ENCODE assay signal across 8 cellular contexts in genomic region chr10:97400665-97401454, GRCh38. TPM values are rescaled to one million over a fixed set of nuclear protein-coding genes. Genes with fewer than 3 reads are reported as not detected.
A peak's percentile ranks its signal among the peaks of the same experiment; 100 is the strongest.
DNase-seq lines count a peak whose midpoint lies in the region; ATAC-seq and TF ChIP-seq lines count a peak whose summit lies in the region.

TSS of gene RRP12 (minus strand) at chr10:97401340. CDS start at chr10:97401231, 109 bp downstream.

- CTCF ChIA-PET in CD4-positive, alpha-beta memory T cell (lab: Charles Lee; ENCODE audit: partially characterized antibody) = interaction anchor here (0.7 to 4.9 kb wide), 15 partner anchors 8 to 286 kb away, joined by 3 to 40 read pairs (median 4); partner anchors contain the start of genes AVPI1 and FRAT1
- CTCF ChIA-PET in activated CD4-positive, alpha-beta T cell treated with anti-CD3 and anti-CD28 coated beads, Interleukin-2, amount 10 ng/mL, durations not matched to agents 7 days and 5 days (lab: Charles Lee) = interaction anchor here (0.6 to 2.0 kb wide), 12 partner anchors 9 to 82 kb away, joined by 3 to 10 read pairs (median 4); partner anchors contain the start of gene FRAT1

- H3K27me3 ChIP-seq in CD4-positive, alpha-beta memory T cell (ENCODE audit: insufficient read depth, low read length) = no peaks in the 10 kb centered on the region
- H3K27me3 ChIP-seq in left lung = no peaks in the 10 kb centered on the region

- H3K4me3 Mint-ChIP-seq in CD4-positive, alpha-beta memory T cell = peak within 1 kb of the TSS; percentile 95 to 99 (median 96)
- peak within 1 kb of the TSS; percentile 93 for H3K4me3 Mint-ChIP-seq in activated CD4-positive, alpha-beta T cell treated with anti-CD3 and anti-CD28 coated beads, Interleukin-2, amount 10 ng/mL, durations not matched to agents 7 days and 5 days

- no peaks in the 10 kb centered on the region for H3K36me3 ChIP-seq in CD4-positive, alpha-beta memory T cell (ENCODE audit: insufficient read depth, low read length)
- peaks cover 0 to 29% of the 10 kb centered on the region in 2 donors for H3K36me3 ChIP-seq in left lung

- H3K4me3 ChIP-seq in CD4-positive, alpha-beta memory T cell (ENCODE audit: low read length in 2 of 2) = peak within 1 kb of the TSS; percentile 71
- peak within 1 kb of the TSS; percentile 72 to 86 for H3K4me3 ChIP-seq in left lung

- no peak for TF ChIP-seq CTCF in left lung (IDR thresholded peaks at IDR 0.05)

- peak within 1 kb of the TSS; percentile 94 to 99 (median 99) for H3K27ac Mint-ChIP-seq in CD4-positive, alpha-beta memory T cell
- peak within 1 kb of the TSS; percentile 93 for H3K27ac Mint-ChIP-seq in activated CD4-positive, alpha-beta T cell treated with anti-CD3 and anti-CD28 coated beads, Interleukin-2, amount 10 ng/mL, durations not matched to agents 7 days and 5 days

- POLR2A ChIA-PET in CD4-positive, alpha-beta memory T cell (lab: Charles Lee; ENCODE audit: partially characterized antibody) = interaction anchor here (0.6 to 2.2 kb wide), 18 partner anchors 8 to 240 kb away, joined by 3 to 28 read pairs (median 4); partner anchors contain the start of genes ARHGAP19, FRAT1, FRAT2 and UBTD1
- POLR2A ChIA-PET in activated CD4-positive, alpha-beta T cell treated with anti-CD3 and anti-CD28 coated beads, Interleukin-2, amount 10 ng/mL, durations not matched to agents 7 days and 5 days (lab: Charles Lee) = interaction anchor here (0.6 to 1.4 kb wide), 4 partner anchors 12 to 27 kb away, joined by 3 to 6 read pairs (median 4); no protein-coding TSS in a partner anchor

- H3K27ac ChIP-seq in CD4-positive, alpha-beta memory T cell (ENCODE audit: low read depth, low read length) = peak within 1 kb of the TSS; percentile 88
- peak within 1 kb of the TSS; percentile 78 to 91 for H3K27ac ChIP-seq in left lung

- DNase-seq in CD4-positive, alpha-beta memory T cell = peak; percentile 89 to 97 (median 95)
- peak; percentile 90 for DNase-seq in NCI-H748 (lab: John Stamatoyannopoulos, UW; ENCODE audit: unreplicated experiment)
- DNase-seq in activated CD4-positive, alpha-beta T cell treated with anti-CD3 and anti-CD28 coated beads, Interleukin-2, amount 10 ng/mL, durations not matched to agents 7 days and 5 days = peak; percentile 96
- DNase-seq in dermis microvascular lymphatic vessel endothelial cell (ENCODE audit: low read depth in 2 of 2) = peak; percentile 98 to 99
- peak; percentile 85 to 91 for DNase-seq in left lung
- DNase-seq in stimulated activated CD4-positive, alpha-beta T cell treated with anti-CD3 and anti-CD28 coated beads, Interleukin-4, amount 100 ng/mL, for 24 hours = peak; percentile 87

- peaks cover 15% of the 10 kb centered on the region for H3K4me1 ChIP-seq in CD4-positive, alpha-beta memory T cell (ENCODE audit: insufficient read depth, low read length)
- H3K4me1 ChIP-seq in left lung = peaks cover 3 to 39% of the 10 kb centered on the region in 2 donors

- H3K36me3 Mint-ChIP-seq in CD4-positive, alpha-beta memory T cell = peaks cover 6 to 16% of the 10 kb centered on the region in 2 donors
- H3K36me3 Mint-ChIP-seq in activated CD4-positive, alpha-beta T cell treated with anti-CD3 and anti-CD28 coated beads, Interleukin-2, amount 10 ng/mL, durations not matched to agents 7 days and 5 days (ENCODE audit: low read depth) = peaks cover 5% of the 10 kb centered on the region

- H3K9me3 ChIP-seq in CD4-positive, alpha-beta memory T cell (ENCODE audit: control insufficient read depth in 1 of 2, low read length in 2 of 2) = no peaks in the 10 kb centered on the region
- no peaks in the 10 kb centered on the region for H3K9me3 ChIP-seq in left lung

- peak; percentile 98 for ATAC-seq in GM19395 (IDR thresholded peaks at IDR 0.05; ENCODE audit: unreplicated experiment)
- peak; percentile 75 for ATAC-seq in HG03558 (IDR thresholded peaks at IDR 0.05; ENCODE audit: extremely low read depth, unreplicated experiment)
- peak; percentile 96 for ATAC-seq in left lung

- intact Hi-C loops in CD4-positive, alpha-beta memory T cell (cut with micrococcal nuclease) = loop anchor here (1.0 to 2.0 kb wide), 7 partner anchors 25 to 240 kb away; partner anchors contain the start of genes ARHGAP19, EXOSC1, FRAT1 and FRAT2
- intact Hi-C loops in left lung (cut with DNase I) = no loop called here

- H3K4me1 Mint-ChIP-seq in CD4-positive, alpha-beta memory T cell = peaks cover 11 to 23% (median 15%) of the 10 kb centered on the region in 4 donors
- H3K4me1 Mint-ChIP-seq in activated CD4-positive, alpha-beta T cell treated with anti-CD3 and anti-CD28 coated beads, Interleukin-2, amount 10 ng/mL, durations not matched to agents 7 days and 5 days = peaks cover 16% of the 10 kb centered on the region

- H3K9me3 Mint-ChIP-seq in CD4-positive, alpha-beta memory T cell = no peaks in the 10 kb centered on the region
- H3K9me3 Mint-ChIP-seq in activated CD4-positive, alpha-beta T cell treated with anti-CD3 and anti-CD28 coated beads, Interleukin-2, amount 10 ng/mL, durations not matched to agents 7 days and 5 days = no peaks in the 10 kb centered on the region

- no peaks in the 10 kb centered on the region for H3K27me3 Mint-ChIP-seq in CD4-positive, alpha-beta memory T cell
- H3K27me3 Mint-ChIP-seq in activated CD4-positive, alpha-beta T cell treated with anti-CD3 and anti-CD28 coated beads, Interleukin-2, amount 10 ng/mL, durations not matched to agents 7 days and 5 days = no peaks in the 10 kb centered on the region

RNA-seq across cellular contexts. Expression of gene RRP12, which starts in this region (rescaled TPM):
- total RNA-seq in CD4-positive, alpha-beta memory T cell = 10 to 100 TPM; 18.2 to 20.0 TPM
- 1 to 10 TPM; 6.3 to 7.7 TPM for polyA plus RNA-seq in CD4-positive, alpha-beta memory T cell
- total RNA-seq in activated CD4-positive, alpha-beta T cell treated with anti-CD3 and anti-CD28 coated beads, Interleukin-2, amount 10 ng/mL, durations not matched to agents 7 days and 5 days = 10 to 100 TPM; 20.1 to 21.6 TPM
- total RNA-seq in dermis microvascular lymphatic vessel endothelial cell (10.2 and 10.4 TPM in 2 replicates), left lung (10 to 100 TPM; 21.2 to 40.4 TPM)

Comparison
In these comparisons a context has a peak if more than half of its experiments do, and no peak if none do; other contexts are left out.
1. Peak in every context shown above with its lines: DNase-seq, ATAC-seq, H3K4me3 ChIP-seq and H3K27ac ChIP-seq.